7 cellular contexts compared by ENCODE assay signal in genomic region chr1:28926629-28927441, GRCh38. TPM values are rescaled to one million over a fixed set of nuclear protein-coding genes. Genes with fewer than 3 reads are reported as not detected.
DNase-seq lines count a peak whose midpoint lies in the region; ATAC-seq, FAIRE-seq and TF ChIP-seq lines count a peak whose summit lies in the region.

No MANE protein-coding gene starts in this region.

- BruUV-seq in endothelial cell of umbilical vein (replicated peaks; lab: Mats Ljungman, UMichigan) = no TSS peak

- DNase-seq in GM12891 (ENCODE audit: insufficient read length, low spot score) = peak; percentile 46
- peak; percentile 85 for DNase-seq in SIG-M5 treated with dmso at 0.1 percent for 504 hours (lab: John Stamatoyannopoulos, UW; ENCODE audit: unreplicated experiment)
- peak; percentile 93 for DNase-seq in endothelial cell of umbilical vein (ENCODE audit: low read depth, low spot score)
- DNase-seq in superior temporal gyrus (ENCODE audit: extremely low spot score) = no peak

- H4K20me1 ChIP-seq in endothelial cell of umbilical vein (replicated peaks; ENCODE audit: control insufficient read depth, extremely low read depth, insufficient read depth, low read length) = no peaks in the 10 kb centered on the region

- no peaks in the 10 kb centered on the region for H3K9me1 ChIP-seq in endothelial cell of umbilical vein (replicated peaks; ENCODE audit: control insufficient read depth, extremely low read depth, insufficient read depth, low read length)

- no peaks in the 10 kb centered on the region for H3K27me3 Mint-ChIP-seq in stimulated activated memory B cell treated with anti-CD40 and anti-IgM and Interleukin-4, amounts not matched to agents 10 μg/mL and 1 μg/mL and 100 μg/mL, for 72 hours

- H3K36me3 Mint-ChIP-seq in stimulated activated memory B cell treated with anti-CD40 and anti-IgM and Interleukin-4, amounts not matched to agents 10 μg/mL and 1 μg/mL and 100 μg/mL, for 72 hours = no peaks in the 10 kb centered on the region

- peak overlapping the region; percentile 68 for H3K27ac ChIP-seq in endothelial cell of umbilical vein (ENCODE audit: insufficient read depth, low read depth, low read length)

- peaks cover 4% of the 10 kb centered on the region for H3K79me2 ChIP-seq in endothelial cell of umbilical vein (ENCODE audit: control insufficient read depth, insufficient read depth, low read length)

- peak overlapping the region; percentile 31 for H2AFZ ChIP-seq in endothelial cell of umbilical vein (ENCODE audit: low read depth, low read length)

- H3K4me3 Mint-ChIP-seq in stimulated activated memory B cell treated with anti-CD40 and anti-IgM and Interleukin-4, amounts not matched to agents 10 μg/mL and 1 μg/mL and 100 μg/mL, for 72 hours = peak overlapping the region; percentile 78

- H3K27ac Mint-ChIP-seq in stimulated activated memory B cell treated with anti-CD40 and anti-IgM and Interleukin-4, amounts not matched to agents 10 μg/mL and 1 μg/mL and 100 μg/mL, for 72 hours = peak overlapping the region; percentile 70

- no peaks in the 10 kb centered on the region for H3K36me3 ChIP-seq in endothelial cell of umbilical vein (ENCODE audit: control insufficient read depth in 2 of 2, extremely low read depth in 1 of 2, insufficient read depth in 2 of 2, low read length in 2 of 2)

- H3K9ac ChIP-seq in endothelial cell of umbilical vein (replicated peaks; ENCODE audit: extremely low read depth, insufficient read depth, low read length) = peak overlapping the region; percentile 33

- no peaks in the 10 kb centered on the region for H3K9me3 Mint-ChIP-seq in stimulated activated memory B cell treated with anti-CD40 and anti-IgM and Interleukin-4, amounts not matched to agents 10 μg/mL and 1 μg/mL and 100 μg/mL, for 72 hours

- dilution Hi-C loops in endothelial cell of umbilical vein (cut with MboI; ENCODE audit: extremely low pct_ligation_motif_present, low sequenced_read_pairs) = no loop called here

- intact Hi-C loops in endothelial cell of umbilical vein (cut with micrococcal nuclease) = loop anchor here (1.0 to 10.0 kb wide), 3 partner anchors 13 to 58 kb away; partner anchors contain the start of gene EPB41

- ATAC-seq in GM19455 (IDR thresholded peaks at IDR 0.05; ENCODE audit: unreplicated experiment) (peak; percentile 90), HG03460 (IDR thresholded peaks at IDR 0.05; ENCODE audit: unreplicated experiment) (peak; percentile 74)
- ATAC-seq in stimulated activated memory B cell treated with anti-CD40 and anti-IgM and Interleukin-4, amounts not matched to agents 10 μg/mL and 1 μg/mL and 100 μg/mL, for 72 hours = peak; percentile 93

- no peak for TF ChIP-seq CTCF in endothelial cell of umbilical vein (IDR thresholded peaks at IDR 0.05; ENCODE audit: extremely low read depth in 1 of 2, insufficient read depth in 1 of 2, low read depth in 1 of 2, low read length in 2 of 2)

- FAIRE-seq in GM12891 (lab: Jason Lieb, UNC) (peak; percentile 97), endothelial cell of umbilical vein (lab: Jason Lieb, UNC) (peak; percentile 98)

- CTCF ChIA-PET in endothelial cell of umbilical vein (lab: Charles Lee) = interaction anchor here (0.8 to 1.9 kb wide), 6 partner anchors 12 to 106 kb away, joined by 3 to 9 read pairs (median 5); partner anchors contain the start of gene EPB41

- TF ChIP-seq POLR2A in GM12891 (IDR thresholded peaks at IDR 0.05; ENCODE audit: low read depth, low read length) = no peak
- peak; percentile 28 for TF ChIP-seq POLR2A in endothelial cell of umbilical vein (IDR thresholded peaks at IDR 0.05; ENCODE audit: low read depth, low read length)

- peak overlapping the region; percentile 80 for H3K4me2 ChIP-seq in endothelial cell of umbilical vein (ENCODE audit: insufficient read depth, low read length)

- no peaks in the 10 kb centered on the region for H3K27me3 ChIP-seq in endothelial cell of umbilical vein (ENCODE audit: control insufficient read depth in 2 of 2, insufficient read depth in 2 of 2, low read length in 2 of 2)

- peaks cover 28% of the 10 kb centered on the region for H3K4me1 ChIP-seq in endothelial cell of umbilical vein (ENCODE audit: control insufficient read depth, extremely low read depth, insufficient read depth, low read length)

- POLR2A ChIA-PET in endothelial cell of umbilical vein (lab: Charles Lee) = interaction anchor here (0.8 kb wide), 1 partner anchor 12 kb away, joined by 3 read pairs; no protein-coding TSS in a partner anchor

- peaks cover 37% of the 10 kb centered on the region for H3K4me1 Mint-ChIP-seq in stimulated activated memory B cell treated with anti-CD40 and anti-IgM and Interleukin-4, amounts not matched to agents 10 μg/mL and 1 μg/mL and 100 μg/mL, for 72 hours

- peak overlapping the region in 1 of 3 experiments; percentile 52 for H3K4me3 ChIP-seq in endothelial cell of umbilical vein (replicated peaks in 1 of 3; ENCODE audit: insufficient read depth in 1 of 3, low read depth in 1 of 3, low read length in 3 of 3)

- no peaks in the 10 kb centered on the region for H3K9me3 ChIP-seq in endothelial cell of umbilical vein (replicated peaks; ENCODE audit: control insufficient read depth, insufficient read depth, low read length)

TF ChIP-seq in GM12891, 5 proteins besides CTCF, POLR2A, EP300 and RAD21:
- no peak for TF ChIP-seq POU2F2 (IDR thresholded peaks at IDR 0.05; ENCODE audit: low read depth, low read length)
- no peak for TF ChIP-seq PAX5 (IDR thresholded peaks at IDR 0.05; ENCODE audit: insufficient read depth, low read length, severe bottlenecking)
- no peak for TF ChIP-seq POLR2AphosphoS5 (IDR thresholded peaks at IDR 0.05; ENCODE audit: low read depth, low read length)
- no peak for TF ChIP-seq TAF1 (IDR thresholded peaks at IDR 0.05; ENCODE audit: low read depth, low read length)
- TF ChIP-seq SPI1 (IDR thresholded peaks at IDR 0.05; ENCODE audit: low read depth, low read length) = peak; percentile 92
TF ChIP-seq in GM12891: peak in this region for 1.

TF ChIP-seq in endothelial cell of umbilical vein, 7 proteins besides CTCF, POLR2A, EP300 and RAD21:
- peak; percentile 37 for TF ChIP-seq JUN (IDR thresholded peaks at IDR 0.05; ENCODE audit: borderline replicate concordance, insufficient read depth, insufficient read length, low read depth)
- TF ChIP-seq, protein P1, sequence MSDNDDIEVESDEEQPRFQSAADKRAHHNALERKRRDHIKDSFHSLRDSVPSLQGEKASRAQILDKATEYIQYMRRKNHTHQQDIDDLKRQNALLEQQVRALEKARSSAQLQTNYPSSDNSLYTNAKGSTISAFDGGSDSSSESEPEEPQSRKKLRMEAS (IDR thresholded peaks at IDR 0.05; ENCODE audit: insufficient read depth, insufficient read length) = no peak
- peak; percentile 62 for TF ChIP-seq GATA2 (IDR thresholded peaks at IDR 0.05; ENCODE audit: insufficient read depth, insufficient read length, low read depth, low read length)
- peak; percentile 76 for TF ChIP-seq POLR2AphosphoS5 (IDR thresholded peaks at IDR 0.05; ENCODE audit: insufficient read depth, low read depth, low read length)
TF ChIP-seq in endothelial cell of umbilical vein: peak in this region for 3.

RNA-seq across cellular contexts. Expression of gene EPB41, which starts 12.5 kb away (rescaled TPM):
- 4.6 TPM for polyA plus RNA-seq in GM12891 (2012; ENCODE audit: low read depth, missing spikeins)
- total RNA-seq in endothelial cell of umbilical vein = 39.7 and 45.7 TPM in 2 replicates
- 20.2 and 22.3 TPM in 2 replicates for polyA plus RNA-seq in endothelial cell of umbilical vein
- polyA plus RNA-seq in endothelial cell of umbilical vein (2011; cell fraction: cytosol; rRNA removed) = 22.4 and 23.7 TPM in 2 replicates
- polyA plus RNA-seq in endothelial cell of umbilical vein (2011; cell fraction: nucleus; rRNA removed) = 58.9 and 63.0 TPM in 2 replicates
- 16.3 and 16.4 TPM in 2 replicates for polyA plus RNA-seq in endothelial cell of umbilical vein (2012)
- 58.5 and 75.6 TPM in 2 replicates for polyA minus RNA-seq in endothelial cell of umbilical vein
- 24.5 TPM for polyA minus RNA-seq in endothelial cell of umbilical vein (2011; cell fraction: cytosol; rRNA and poly(A)+ RNA removed)
- polyA minus RNA-seq in endothelial cell of umbilical vein (2011; cell fraction: nucleus; rRNA and poly(A)+ RNA removed) = 79.0 and 100 TPM in 2 replicates
